1 cellular context compared by ENCODE assay signal in the genomic region with DNA sequence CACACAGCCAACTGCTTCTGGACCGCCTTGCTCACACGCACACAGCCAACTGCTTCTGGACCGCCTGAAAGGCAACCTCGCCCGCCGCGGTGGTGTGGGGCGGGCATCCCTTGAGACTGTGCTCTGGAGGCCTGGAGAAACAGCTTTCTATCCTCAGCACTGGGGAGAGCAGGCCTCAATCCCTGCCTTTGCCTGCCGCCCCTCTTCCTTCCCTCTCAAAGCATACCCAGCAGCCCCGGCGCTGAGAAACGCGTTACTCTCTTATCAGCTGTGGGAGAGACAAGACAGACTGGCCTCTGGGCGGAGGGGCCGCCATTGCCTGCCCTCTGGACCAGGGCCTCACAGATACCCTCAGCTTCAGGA.
TF ChIP-seq lines count a peak whose summit lies in the region.

No MANE protein-coding gene starts in this region.

TF ChIP-seq in K562, 482 proteins besides CTCF, POLR2A, EP300 and RAD21 (continued from another document):
- TF ChIP-seq TRIM28 (IDR thresholded peaks at IDR 0.05) (no peak), FOXJ2 (tag; IDR thresholded peaks at IDR 0.05) (no peak), SMAD2 (IDR thresholded peaks at IDR 0.05; ENCODE audit: low read depth, low read length) (no peak), YY1 (IDR thresholded peaks at IDR 0.05; ENCODE audit: borderline replicate concordance in 1 of 3, control insufficient read depth in 1 of 3, extremely low read depth in 1 of 3, insufficient read depth in 3 of 3, insufficient read length in 1 of 3, insufficient replicate concordance in 2 of 3, low read depth in 1 of 3, low read length in 2 of 3) (peak in 1 of 3 experiments; percentile 45)
- TF ChIP-seq, protein P1, sequence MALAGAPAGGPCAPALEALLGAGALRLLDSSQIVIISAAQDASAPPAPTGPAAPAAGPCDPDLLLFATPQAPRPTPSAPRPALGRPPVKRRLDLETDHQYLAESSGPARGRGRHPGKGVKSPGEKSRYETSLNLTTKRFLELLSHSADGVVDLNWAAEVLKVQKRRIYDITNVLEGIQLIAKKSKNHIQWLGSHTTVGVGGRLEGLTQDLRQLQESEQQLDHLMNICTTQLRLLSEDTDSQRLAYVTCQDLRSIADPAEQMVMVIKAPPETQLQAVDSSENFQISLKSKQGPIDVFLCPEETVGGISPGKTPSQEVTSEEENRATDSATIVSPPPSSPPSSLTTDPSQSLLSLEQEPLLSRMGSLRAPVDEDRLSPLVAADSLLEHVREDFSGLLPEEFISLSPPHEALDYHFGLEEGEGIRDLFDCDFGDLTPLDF (CRISPR knock-in tag; IDR thresholded peaks at IDR 0.05) = no peak
- TF ChIP-seq, protein P2, sequence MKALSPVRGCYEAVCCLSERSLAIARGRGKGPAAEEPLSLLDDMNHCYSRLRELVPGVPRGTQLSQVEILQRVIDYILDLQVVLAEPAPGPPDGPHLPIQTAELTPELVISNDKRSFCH (CRISPR knock-in tag; IDR thresholded peaks at IDR 0.05) = no peak
- TF ChIP-seq, protein P2 (tag; IDR thresholded peaks at IDR 0.05) = 0 out of 2 replicates have a peak, but pooled peaks have one; percentile 12
- TF ChIP-seq, protein P3, sequence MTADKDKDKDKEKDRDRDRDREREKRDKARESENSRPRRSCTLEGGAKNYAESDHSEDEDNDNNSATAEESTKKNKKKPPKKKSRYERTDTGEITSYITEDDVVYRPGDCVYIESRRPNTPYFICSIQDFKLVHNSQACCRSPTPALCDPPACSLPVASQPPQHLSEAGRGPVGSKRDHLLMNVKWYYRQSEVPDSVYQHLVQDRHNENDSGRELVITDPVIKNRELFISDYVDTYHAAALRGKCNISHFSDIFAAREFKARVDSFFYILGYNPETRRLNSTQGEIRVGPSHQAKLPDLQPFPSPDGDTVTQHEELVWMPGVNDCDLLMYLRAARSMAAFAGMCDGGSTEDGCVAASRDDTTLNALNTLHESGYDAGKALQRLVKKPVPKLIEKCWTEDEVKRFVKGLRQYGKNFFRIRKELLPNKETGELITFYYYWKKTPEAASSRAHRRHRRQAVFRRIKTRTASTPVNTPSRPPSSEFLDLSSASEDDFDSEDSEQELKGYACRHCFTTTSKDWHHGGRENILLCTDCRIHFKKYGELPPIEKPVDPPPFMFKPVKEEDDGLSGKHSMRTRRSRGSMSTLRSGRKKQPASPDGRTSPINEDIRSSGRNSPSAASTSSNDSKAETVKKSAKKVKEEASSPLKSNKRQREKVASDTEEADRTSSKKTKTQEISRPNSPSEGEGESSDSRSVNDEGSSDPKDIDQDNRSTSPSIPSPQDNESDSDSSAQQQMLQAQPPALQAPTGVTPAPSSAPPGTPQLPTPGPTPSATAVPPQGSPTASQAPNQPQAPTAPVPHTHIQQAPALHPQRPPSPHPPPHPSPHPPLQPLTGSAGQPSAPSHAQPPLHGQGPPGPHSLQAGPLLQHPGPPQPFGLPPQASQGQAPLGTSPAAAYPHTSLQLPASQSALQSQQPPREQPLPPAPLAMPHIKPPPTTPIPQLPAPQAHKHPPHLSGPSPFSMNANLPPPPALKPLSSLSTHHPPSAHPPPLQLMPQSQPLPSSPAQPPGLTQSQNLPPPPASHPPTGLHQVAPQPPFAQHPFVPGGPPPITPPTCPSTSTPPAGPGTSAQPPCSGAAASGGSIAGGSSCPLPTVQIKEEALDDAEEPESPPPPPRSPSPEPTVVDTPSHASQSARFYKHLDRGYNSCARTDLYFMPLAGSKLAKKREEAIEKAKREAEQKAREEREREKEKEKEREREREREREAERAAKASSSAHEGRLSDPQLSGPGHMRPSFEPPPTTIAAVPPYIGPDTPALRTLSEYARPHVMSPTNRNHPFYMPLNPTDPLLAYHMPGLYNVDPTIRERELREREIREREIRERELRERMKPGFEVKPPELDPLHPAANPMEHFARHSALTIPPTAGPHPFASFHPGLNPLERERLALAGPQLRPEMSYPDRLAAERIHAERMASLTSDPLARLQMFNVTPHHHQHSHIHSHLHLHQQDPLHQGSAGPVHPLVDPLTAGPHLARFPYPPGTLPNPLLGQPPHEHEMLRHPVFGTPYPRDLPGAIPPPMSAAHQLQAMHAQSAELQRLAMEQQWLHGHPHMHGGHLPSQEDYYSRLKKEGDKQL (CRISPR knock-in tag; IDR thresholded peaks at IDR 0.05; ENCODE audit: borderline replicate concordance) = no peak
